ENCODE assay signal across 21 cellular contexts in the genomic region with DNA sequence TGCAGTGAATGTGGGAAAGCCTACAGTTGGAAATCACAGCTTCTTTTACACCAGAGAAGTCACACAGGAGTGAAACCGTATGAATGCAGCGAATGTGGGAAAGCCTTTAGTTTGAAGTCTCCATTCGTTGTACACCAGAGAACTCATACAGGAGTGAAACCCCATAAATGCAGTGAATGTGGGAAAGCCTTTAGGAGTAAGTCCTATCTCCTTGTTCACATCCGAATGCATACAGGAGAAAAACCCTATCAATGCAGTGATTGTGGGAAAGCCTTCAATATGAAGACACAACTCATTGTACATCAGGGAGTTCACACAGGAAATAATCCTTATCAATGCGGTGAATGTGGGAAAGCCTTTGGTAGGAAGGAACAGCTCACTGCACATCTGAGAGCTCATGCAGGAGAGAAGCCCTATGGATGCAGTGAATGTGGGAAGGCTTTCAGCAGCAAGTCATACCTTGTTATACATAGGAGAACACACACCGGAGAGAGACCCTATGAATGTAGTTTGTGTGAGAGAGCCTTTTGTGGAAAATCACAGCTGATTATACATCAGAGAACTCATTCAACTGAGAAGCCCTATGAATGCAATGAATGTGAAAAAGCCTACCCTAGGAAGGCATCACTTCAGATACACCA. TPM values are rescaled to one million over a fixed set of nuclear protein-coding genes. Genes with fewer than 3 reads are reported as not detected.
A peak's percentile ranks its signal among the peaks of the same experiment; 100 is the strongest.
DNase-seq lines count a peak whose midpoint lies in the region; ATAC-seq and TF ChIP-seq lines count a peak whose summit lies in the region.
"Had no signal": no experiment of that assay in that cellular context is flagged by ENCODE, and none has a peak within 500 bp of the region (broad histone marks: within the 10 kb centered on the region; RNA-seq: fewer than 3 reads in every experiment).

No MANE protein-coding gene starts in this region.

- in situ Hi-C loops in GM13977 (cut with MboI; ENCODE audit: low pct_unique_long_range_greater_than_20kb, low sequenced_read_pairs, unreplicated experiment): no loop called here

- H3K9ac ChIP-seq in adipocyte (ENCODE audit: low read length) (no peak overlapping the region), PC-3 (ENCODE audit: low read length) (no peak overlapping the region)

- DNase-seq in EH (ENCODE audit: low read depth) (peak; percentile 2), adipocyte (ENCODE audit: low read depth) (no peak), fibroblast of villous mesenchyme (ENCODE audit: low read depth) (peak; percentile 2), PC-3 (no peak), GM13977 (ENCODE audit: low spot score) (no peak), EL (no peak)
- DNase-seq: activated CD4-positive, alpha-beta T cell treated with anti-CD3 and anti-CD28 coated beads for 4 hours; activated naive CD4-positive, alpha-beta T cell treated with Interleukin-2 at 50 U/mL for 16 hours; activated T-cell treated with anti-CD3 and anti-CD28 coated beads, Interleukin-2, amount 50 U/mL, for 24 hours; anterior cingulate cortex; cortex of kidney; glutamatergic neuron; HCEC 1CT; IMR-90; lower lobe of right lung; NCI-H1105; NCI-H2029; nucleus accumbens; testis had no signal

- ATAC-seq in PC-3: no peak
- ATAC-seq: lower lobe of right lung, SK-N-SH treated with all-trans-retinoic acid at 6 μM for 48 hours had no signal

- TF ChIP-seq CTCF in fibroblast of villous mesenchyme (IDR thresholded peaks at IDR 0.05; ENCODE audit: insufficient read depth, low read depth, low read length) (no peak), PC-3 (conservative IDR thresholded peaks at IDR 0.05; ENCODE audit: low read depth, low read length) (no peak), GM13977 (IDR thresholded peaks at IDR 0.05; ENCODE audit: extremely low read depth, insufficient read depth, missing control alignments) (no peak)

- H3K79me2 ChIP-seq in PC-3 (ENCODE audit: low read length): 0 out of 2 replicates have a peak, but pooled peaks cover 4% of the 10 kb centered on the region

- CTCF ChIA-PET in PC-3 (lab: Charles Lee): no interaction called here

- H3K4me3 ChIP-seq in adipocyte (ENCODE audit: low read length): peak overlapping the region; percentile 71
- H3K4me3 ChIP-seq in fibroblast of villous mesenchyme (ENCODE audit: low read depth, low read length): no peak overlapping the region
- no peak overlapping the region; the same call in 1 of the 2 replicates for H3K4me3 ChIP-seq in PC-3 (ENCODE audit: low read length)
- H3K4me3 ChIP-seq: lower lobe of right lung, testis had no signal

- no peak overlapping the region for H2AFZ ChIP-seq in PC-3 (ENCODE audit: low read length)

- H3K36me3 ChIP-seq in adipocyte (ENCODE audit: control insufficient read depth, insufficient read depth, low read length, severe bottlenecking) (peaks cover 94% of the 10 kb centered on the region), PC-3 (ENCODE audit: low read depth, low read length) (peaks cover 88% of the 10 kb centered on the region)

- POLR2A ChIA-PET in PC-3 (lab: Charles Lee; ENCODE audit: unreplicated experiment): no interaction called here

- H3K27me3 ChIP-seq in adipocyte (replicated peaks; ENCODE audit: control insufficient read depth, insufficient read depth, low read length) (no peaks in the 10 kb centered on the region), PC-3 (ENCODE audit: low read length) (no peaks in the 10 kb centered on the region)
- H3K27me3 ChIP-seq: testis had no signal

- no TSS peak for BruUV-seq in PC-3 (replicated peaks; lab: Mats Ljungman, UMichigan)

- no peak overlapping the region for H3K4me2 ChIP-seq in PC-3 (ENCODE audit: low read length)

- H3K9me3 ChIP-seq in adipocyte (ENCODE audit: control insufficient read depth, low read length): peaks cover 97% of the 10 kb centered on the region
- H3K9me3 ChIP-seq in PC-3 (ENCODE audit: low read length): peaks cover 48% of the 10 kb centered on the region

- H3K4me1 ChIP-seq in adipocyte (ENCODE audit: control insufficient read depth, insufficient read depth, low read length) (no peaks in the 10 kb centered on the region), PC-3 (ENCODE audit: insufficient read depth, low read length) (no peaks in the 10 kb centered on the region)
- H3K4me1 ChIP-seq: lower lobe of right lung, testis had no signal

- H3F3A ChIP-seq in PC-3 (ENCODE audit: low read length, unreplicated experiment): no peaks in the 10 kb centered on the region

- no peaks in the 10 kb centered on the region for H4K20me1 ChIP-seq in PC-3 (ENCODE audit: low read length)

- H3K27ac ChIP-seq in temporal lobe (ENCODE audit: low read depth, low read length) (peak overlapping the region; percentile 33), PC-3 (ENCODE audit: low read length) (no peak overlapping the region)
- H3K27ac ChIP-seq: lower lobe of right lung, testis had no signal

- no peaks in the 10 kb centered on the region for H3K9me2 ChIP-seq in PC-3 (replicated peaks; ENCODE audit: low read length)

- intact Hi-C loops in PC-3 (cut with micrococcal nuclease): no loop called here

RNA-seq across cellular contexts. Expression of a gene that starts 24.6 kb away (rescaled TPM):
- total RNA-seq in fibroblast of villous mesenchyme: 10.4 and 23.2 TPM in 2 replicates
- 15.5 TPM for total RNA-seq in temporal lobe
- total RNA-seq in PC-3 (2014; rRNA removed): 30.2 and 39.2 TPM in 2 replicates

RNA-seq across cellular contexts. Expression of a gene that starts 26.5 kb away (rescaled TPM):
- 23.2 and 25.0 TPM in 2 replicates for total RNA-seq in fibroblast of villous mesenchyme
- 104 TPM for total RNA-seq in temporal lobe
- total RNA-seq in PC-3 (2014; rRNA removed): 3.2 and 12.9 TPM in 2 replicates

RNA-seq across cellular contexts. Expression of a gene that starts 54.7 kb away (rescaled TPM):
- total RNA-seq in fibroblast of villous mesenchyme (7.7 and 14.2 TPM in 2 replicates), temporal lobe (22.1 TPM), PC-3 (2014; rRNA removed) (5.9 and 8.6 TPM in 2 replicates)

Comparison
In these comparisons a context has a peak if more than half of its experiments do, and no peak if none do; other contexts are left out.
1. DNase-seq: peak in EH (single experiment) and fibroblast of villous mesenchyme (single experiment); none in adipocyte (single experiment), PC-3 (single experiment), GM13977 (single experiment) and EL (single experiment).